In genomic region chr19:15534957-15535864, GRCh38 we compare ENCODE assay signal across 1 cellular context.
TF ChIP-seq lines count a peak whose summit lies in the region.

No MANE protein-coding gene starts in this region.

TF ChIP-seq in HEK293, 187 proteins besides CTCF, POLR2A, EP300 and RAD21 (continued from another document):
- no peak for TF ChIP-seq ZNF362 (tag by site-specific recombination; IDR thresholded peaks at IDR 0.05)
- no peak for TF ChIP-seq PRDM10 (tag by site-specific recombination; IDR thresholded peaks at IDR 0.05)
- no peak for TF ChIP-seq ZBTB48 (tag by site-specific recombination; IDR thresholded peaks at IDR 0.05)
- no peak for TF ChIP-seq ZNF529 (tag by site-specific recombination; IDR thresholded peaks at IDR 0.05; ENCODE audit: insufficient replicate concordance)
- TF ChIP-seq ZNF561 (tag by site-specific recombination; IDR thresholded peaks at IDR 0.05; ENCODE audit: borderline replicate concordance), result no peak
- peak; percentile 90 for TF ChIP-seq ZNF366 (tag by site-specific recombination; conservative IDR thresholded peaks at IDR 0.05)
- TF ChIP-seq SALL2 (tag by site-specific recombination; IDR thresholded peaks at IDR 0.05; ENCODE audit: borderline replicate concordance), result no peak
- TF ChIP-seq ZFHX2 (tag by site-specific recombination; conservative IDR thresholded peaks at IDR 0.05), result peak; percentile 62; the same call in 1 of the 2 replicates
- no peak for TF ChIP-seq ZNF449 (tag by site-specific recombination; IDR thresholded peaks at IDR 0.05)
